ENCODE assay signal across 8 cellular contexts in the genomic region with DNA sequence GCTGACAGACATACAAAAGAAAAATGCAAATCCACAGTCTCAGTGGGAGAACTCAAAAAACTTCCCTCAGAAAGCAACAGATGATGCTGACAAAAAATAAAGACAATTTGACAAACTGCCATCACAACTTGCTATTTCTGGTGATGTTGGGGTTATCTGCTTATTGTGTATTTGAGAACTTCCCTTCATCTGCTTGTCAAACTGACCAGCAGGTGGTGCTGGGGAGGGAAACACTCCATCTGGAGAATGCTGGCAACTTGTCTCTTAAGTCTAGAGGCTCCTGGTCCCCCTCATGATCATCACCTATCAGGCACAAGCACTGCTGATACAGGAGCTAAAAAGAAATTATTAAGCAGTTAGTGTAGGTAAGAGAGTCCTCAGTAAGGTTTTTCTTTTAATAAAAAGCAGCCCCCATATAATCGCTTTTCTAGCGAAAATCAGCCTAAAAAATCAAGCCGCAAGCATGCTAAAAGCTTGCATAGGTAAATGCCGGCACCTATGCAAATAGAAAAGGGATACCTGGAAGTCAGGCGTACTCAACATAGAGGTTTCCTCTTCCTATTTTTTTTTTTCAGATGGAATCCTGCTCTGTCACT. TPM values are rescaled to one million over a fixed set of nuclear protein-coding genes. Genes with fewer than 3 reads are reported as not detected.
DNase-seq lines count a peak whose midpoint lies in the region; ATAC-seq and TF ChIP-seq lines count a peak whose summit lies in the region.

No MANE protein-coding gene starts in this region.

- no peaks in the 10 kb centered on the region for H3K27me3 ChIP-seq in HL-60 (ENCODE audit: insufficient read depth, poor library complexity, severe bottlenecking)

- no peaks in the 10 kb centered on the region for H3K9me3 Mint-ChIP-seq in immature natural killer cell

- H3K27ac Mint-ChIP-seq in immature natural killer cell: no peak overlapping the region

- no peak overlapping the region for H3K4me3 Mint-ChIP-seq in immature natural killer cell

- H3K36me3 Mint-ChIP-seq in immature natural killer cell: no peaks in the 10 kb centered on the region

- H3K4me1 Mint-ChIP-seq in immature natural killer cell: peaks cover 4 to 8% of the 10 kb centered on the region in 2 donors

- DNase-seq in NCI-H2081 (lab: John Stamatoyannopoulos, UW) (peak; percentile 3 to 27), NCI-H2081 treated with DMSO at 0.1 percent for 48 hours (lab: John Stamatoyannopoulos, UW) (no peak), HL-60 (ENCODE audit: low read depth in 1 of 2, low spot score in 1 of 2) (peak in 1 of 2 experiments; percentile 53), T follicular helper cell (ENCODE audit: low read depth) (peak; percentile 52), amniotic epithelial cell (ENCODE audit: low read depth) (peak; percentile 59), immature natural killer cell (peak; percentile 46 to 61 (median 56))
- peak; percentile 50 to 58 for DNase-seq in stimulated activated CD4-positive, alpha-beta T cell treated with anti-CD3 and anti-CD28 coated beads, Interleukin-2, amount 100 ng/mL, for 48 hours

- no peak for ATAC-seq in HG02623 (IDR thresholded peaks at IDR 0.05; ENCODE audit: unreplicated experiment)

- no peak overlapping the region for H3K27ac ChIP-seq in HL-60 (replicated peaks)

- TF ChIP-seq CTCF in HL-60 (IDR thresholded peaks at IDR 0.05; ENCODE audit: insufficient read depth, low read length): peak; percentile 52

- peaks cover 8 to 10% (median 10%) of the 10 kb centered on the region in 3 donors for H3K27me3 Mint-ChIP-seq in immature natural killer cell (ENCODE audit: low read depth in 3 of 3)

- no peak overlapping the region for H3K4me3 ChIP-seq in HL-60 (replicated peaks; ENCODE audit: insufficient read depth, low read length)

RNA-seq across cellular contexts. Expression of a gene that starts 9.8 kb away (rescaled TPM):
- polyA plus RNA-seq in immature natural killer cell: 1 to 10 TPM in 1 of 3 donors, under 1 TPM in 1, not detected in 1; 0.88 to 3.1 TPM

RNA-seq across cellular contexts. Expression of a gene that starts 11.1 kb away (rescaled TPM):
- not detected for polyA plus RNA-seq in immature natural killer cell

RNA-seq across cellular contexts. Expression of a gene that starts 45.4 kb away (rescaled TPM):
- polyA plus RNA-seq in immature natural killer cell: 10 to 100 TPM; 28.6 to 41.8 (median 31.2) TPM
